ENCODE assay signal across 8 cellular contexts in the genomic region with DNA sequence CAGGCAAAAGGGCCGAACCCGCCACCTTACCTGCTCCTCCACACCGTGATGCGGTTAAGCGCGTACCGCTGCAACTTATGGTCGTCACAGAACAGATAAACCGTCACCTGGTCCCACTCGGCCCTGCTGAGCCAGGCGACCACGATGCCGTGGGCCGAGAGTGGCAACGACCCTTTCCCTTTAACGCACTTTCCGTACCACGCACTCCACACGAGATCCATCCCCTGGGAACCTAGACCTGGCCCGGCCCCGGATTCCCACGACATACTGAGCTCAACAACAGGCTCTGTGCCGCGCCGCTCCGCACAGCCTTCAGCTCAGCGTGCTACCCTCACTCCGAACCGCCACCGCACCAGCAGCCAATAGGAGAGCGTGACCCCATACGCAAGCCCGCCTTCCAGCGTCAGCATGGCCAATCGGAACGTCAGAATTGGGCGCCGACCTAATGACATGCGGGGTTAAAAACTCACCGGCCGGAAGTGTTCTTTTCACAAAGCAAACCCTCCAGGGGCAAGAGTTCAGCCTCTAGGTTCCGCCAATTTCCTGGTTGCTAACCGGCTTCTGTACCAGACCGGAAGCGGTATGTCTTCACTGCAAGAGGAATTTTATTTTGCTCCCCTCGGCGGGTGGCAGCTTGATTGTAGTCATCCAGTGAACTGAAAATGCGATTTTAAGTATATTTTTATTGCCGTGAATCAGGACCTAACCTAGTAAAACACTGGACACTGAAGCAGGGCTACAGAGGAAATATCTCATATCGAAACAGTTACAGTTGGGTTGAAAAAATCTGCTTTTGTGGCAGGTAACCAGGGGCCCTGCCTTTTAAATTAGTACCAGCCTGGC. TPM values are rescaled to one million over a fixed set of nuclear protein-coding genes. Genes with fewer than 3 reads are reported as not detected.
DNase-seq lines count a peak whose midpoint lies in the region; ATAC-seq and TF ChIP-seq lines count a peak whose summit lies in the region.

A gene (minus strand): TSS at position 338 of the 843 bp plus-strand sequence. CDS start 72 bp downstream, at position 266.

- WGBS in testis, 2 donors: 0 to 1% methylated on average over 5 to 49 of the region's 50 CpGs

- H3K4me3 ChIP-seq in GM06990 (replicated peaks; ENCODE audit: low read depth, low read length) (peak within 1 kb of the TSS; percentile 88), testis (peak within 1 kb of the TSS; percentile 68 to 80)

- TF ChIP-seq POLR2A in testis (IDR thresholded peaks at IDR 0.05): no peak

- H3K4me3 Mint-ChIP-seq in activated naive CD4-positive, alpha-beta T cell treated with anti-CD3 and anti-CD28 coated beads, Interleukin-2, amount 50 U/mL, for 24 hours: peak within 1 kb of the TSS; percentile 99

- peak; percentile 91 for DNase-seq in GM06990 (ENCODE audit: extremely low read depth, insufficient read length)
- peak; percentile 94 for DNase-seq in NCI-H1092 (lab: John Stamatoyannopoulos, UW)
- peak; percentile 67 for DNase-seq in glomerular endothelial cell (ENCODE audit: extremely low read depth, low read depth, low spot score)
- peak; percentile 60 for DNase-seq in omental fat pad (ENCODE audit: low spot score)
- peak; percentile 93 for DNase-seq in testis

- peaks cover 4% of the 10 kb centered on the region for H3K4me1 ChIP-seq in testis

- H3K27me3 ChIP-seq in GM06990 (replicated peaks; ENCODE audit: control insufficient read depth, insufficient read depth, low read length) (no peaks in the 10 kb centered on the region), testis (no peaks in the 10 kb centered on the region)

- peaks cover 12% of the 10 kb centered on the region for H3K4me1 Mint-ChIP-seq in activated naive CD4-positive, alpha-beta T cell treated with anti-CD3 and anti-CD28 coated beads, Interleukin-2, amount 50 U/mL, for 24 hours

- H3K36me3 Mint-ChIP-seq in activated naive CD4-positive, alpha-beta T cell treated with anti-CD3 and anti-CD28 coated beads, Interleukin-2, amount 50 U/mL, for 24 hours: peaks cover 9% of the 10 kb centered on the region

- no peaks in the 10 kb centered on the region for H3K27me3 Mint-ChIP-seq in activated naive CD4-positive, alpha-beta T cell treated with anti-CD3 and anti-CD28 coated beads, Interleukin-2, amount 50 U/mL, for 24 hours

- TF ChIP-seq CTCF in GM06990 (IDR thresholded peaks at IDR 0.05; ENCODE audit: insufficient read depth, low read length, poor library complexity, severe bottlenecking): no peak
- no peak for TF ChIP-seq CTCF in omental fat pad (IDR thresholded peaks at IDR 0.05)
- TF ChIP-seq CTCF in testis (IDR thresholded peaks at IDR 0.05): no peak

- H3K27ac ChIP-seq in testis: peak within 1 kb of the TSS; percentile 24 to 52

- peak; percentile 100 for ATAC-seq in HG02588 (IDR thresholded peaks at IDR 0.05; ENCODE audit: unreplicated experiment)
- peak; percentile 100 for ATAC-seq in SK-N-SH treated with all-trans-retinoic acid at 6 μM for 48 hours
- ATAC-seq in omental fat pad (ENCODE audit: low FRiP score): peak; percentile 96

- intact Hi-C loops in testis (cut with DNase I; ENCODE audit: low total_unique reads): no loop called here

- peak within 1 kb of the TSS; percentile 100 for H3K27ac Mint-ChIP-seq in activated naive CD4-positive, alpha-beta T cell treated with anti-CD3 and anti-CD28 coated beads, Interleukin-2, amount 50 U/mL, for 24 hours

- H3K9me3 Mint-ChIP-seq in activated naive CD4-positive, alpha-beta T cell treated with anti-CD3 and anti-CD28 coated beads, Interleukin-2, amount 50 U/mL, for 24 hours: no peaks in the 10 kb centered on the region

- no peaks in the 10 kb centered on the region for H3K36me3 ChIP-seq in GM06990 (ENCODE audit: control insufficient read depth, insufficient read depth, low read length)
- H3K36me3 ChIP-seq in testis (ENCODE audit: low read depth, missing control alignments): no peaks in the 10 kb centered on the region

- no peaks in the 10 kb centered on the region for H3K9me3 ChIP-seq in testis

TF ChIP-seq in SK-N-SH treated with all-trans-retinoic acid at 6 μM for 48 hours, 23 proteins besides CTCF, POLR2A, EP300 and RAD21:
- no peak for TF ChIP-seq GLIS3 (CRISPR knock-in tag; IDR thresholded peaks at IDR 0.05)
- TF ChIP-seq ZNF70 (CRISPR knock-in tag; IDR thresholded peaks at IDR 0.05): no peak
- TF ChIP-seq OSR1 (CRISPR knock-in tag; IDR thresholded peaks at IDR 0.05): no peak
- TF ChIP-seq ESRRG (CRISPR knock-in tag; IDR thresholded peaks at IDR 0.05): no peak
- TF ChIP-seq BACH2 (CRISPR knock-in tag; IDR thresholded peaks at IDR 0.05; ENCODE audit: borderline replicate concordance): no peak
- TF ChIP-seq CSDC2 (CRISPR knock-in tag; IDR thresholded peaks at IDR 0.05): no peak
- TF ChIP-seq ZC3H10 (CRISPR knock-in tag; IDR thresholded peaks at IDR 0.05): no peak
- no peak for TF ChIP-seq TCF4 (CRISPR knock-in tag; IDR thresholded peaks at IDR 0.05; ENCODE audit: borderline replicate concordance)
- TF ChIP-seq ZNF565 (CRISPR knock-in tag; conservative IDR thresholded peaks at IDR 0.05; ENCODE audit: low read depth): no peak
- no peak for TF ChIP-seq ZNF8 (CRISPR knock-in tag; IDR thresholded peaks at IDR 0.05)
- TF ChIP-seq ZFP3 (CRISPR knock-in tag; IDR thresholded peaks at IDR 0.05): no peak
TF ChIP-seq in SK-N-SH treated with all-trans-retinoic acid at 6 μM for 48 hours: peak in this region for 0.

RNA-seq across cellular contexts. Expression of the gene that starts here (rescaled TPM):
- total RNA-seq in glomerular endothelial cell (26.1 and 27.8 TPM in 2 replicates), omental fat pad (10 to 100 TPM; 15.0 to 32.4 (median 25.0) TPM), testis (10 to 100 TPM; 87.8 to 89.7 TPM)
- polyA plus RNA-seq in testis (ENCODE audit: insufficient read depth, low read depth, low replicate concordance): 50.8 TPM

Comparison
In these comparisons a context has a peak if more than half of its experiments do, and no peak if none do; other contexts are left out.
1. Peak in every context shown above with its lines: DNase-seq, ATAC-seq, H3K4me3 ChIP-seq and H3K27ac ChIP-seq.